8 cellular contexts compared by ENCODE assay signal in genomic region chr10:123583639-123584418, GRCh38.
A peak's percentile ranks its signal among the peaks of the same experiment; 100 is the strongest.
DNase-seq lines count a peak whose midpoint lies in the region; ATAC-seq and TF ChIP-seq lines count a peak whose summit lies in the region.

No MANE protein-coding gene starts in this region.

- TF ChIP-seq POLR2A in heart left ventricle (IDR thresholded peaks at IDR 0.05), result no peak

- peak overlapping the region in 1 of 12 donors; percentile 61 for H3K27ac ChIP-seq in heart left ventricle

- no peaks in the 10 kb centered on the region for H3K9me3 Mint-ChIP-seq in natural killer cell
- no peaks in the 10 kb centered on the region for H3K9me3 Mint-ChIP-seq in natural killer cell treated with Interleukin-12 subunit alpha and Interleukin-12 subunit beta and Interleukin-15 and Interleukin-18, amount 100 ng/mL, for 72 hours
- H3K9me3 Mint-ChIP-seq in activated naive CD8-positive, alpha-beta T cell treated with anti-CD3 and anti-CD28 coated beads, Interleukin-2, amount 10 ng/mL, durations not matched to agents 7 days and 5 days, result no peaks in the 10 kb centered on the region

- H3K27ac Mint-ChIP-seq in natural killer cell, result no peak overlapping the region
- H3K27ac Mint-ChIP-seq in natural killer cell treated with Interleukin-12 subunit alpha and Interleukin-12 subunit beta and Interleukin-15 and Interleukin-18, amount 100 ng/mL, for 72 hours, result no peak overlapping the region
- no peak overlapping the region for H3K27ac Mint-ChIP-seq in activated naive CD8-positive, alpha-beta T cell treated with anti-CD3 and anti-CD28 coated beads, Interleukin-2, amount 10 ng/mL, durations not matched to agents 7 days and 5 days

- H3K4me1 ChIP-seq in heart left ventricle, result peaks cover 0 to 11% (median 0%) of the 10 kb centered on the region in 12 donors

- H3K4me3 ChIP-seq in heart left ventricle, result no peak overlapping the region

- H3K36me3 ChIP-seq in heart left ventricle, result no peaks in the 10 kb centered on the region

- no peak for DNase-seq in natural killer cell
- no peak for DNase-seq in natural killer cell treated with Interleukin-12 subunit alpha and Interleukin-12 subunit beta and Interleukin-15 and Interleukin-18, amount 100 ng/mL, for 72 hours (ENCODE audit: low spot score)
- peak; percentile 27 for DNase-seq in NCI-H2029 treated with DMSO at 0.1 percent for 48 hours (lab: John Stamatoyannopoulos, UW)
- peak; percentile 45 for DNase-seq in activated naive CD8-positive, alpha-beta T cell treated with anti-CD3 and anti-CD28 coated beads, Interleukin-2, amount 10 ng/mL, durations not matched to agents 7 days and 5 days
- DNase-seq in heart left ventricle, result peak; percentile 63 to 81 (median 76)
- peak; percentile 96 for DNase-seq in posterior vena cava (ENCODE audit: low spot score)
- DNase-seq in activated gamma-delta T cell (lab: John Stamatoyannopoulos, UW), result no peak

- H3K27me3 Mint-ChIP-seq in natural killer cell (ENCODE audit: low read depth in 2 of 2), result peaks cover 25 to 53% of the 10 kb centered on the region in 2 donors
- peaks cover 31 to 41% of the 10 kb centered on the region in 2 donors for H3K27me3 Mint-ChIP-seq in natural killer cell treated with Interleukin-12 subunit alpha and Interleukin-12 subunit beta and Interleukin-15 and Interleukin-18, amount 100 ng/mL, for 72 hours
- peaks cover 30% of the 10 kb centered on the region for H3K27me3 Mint-ChIP-seq in activated naive CD8-positive, alpha-beta T cell treated with anti-CD3 and anti-CD28 coated beads, Interleukin-2, amount 10 ng/mL, durations not matched to agents 7 days and 5 days

- POLR2A ChIA-PET in activated naive CD8-positive, alpha-beta T cell treated with anti-CD3 and anti-CD28 coated beads, Interleukin-2, amount 10 ng/mL, durations not matched to agents 7 days and 5 days (lab: Charles Lee), result no interaction called here

- no peaks in the 10 kb centered on the region for H3K9me3 ChIP-seq in heart left ventricle

- TF ChIP-seq CTCF in natural killer cell (IDR thresholded peaks at IDR 0.05) (peak; percentile 49), heart left ventricle (IDR thresholded peaks at IDR 0.05) (peak; percentile 56 to 85 (median 70))

- no peak overlapping the region for H3K4me3 Mint-ChIP-seq in natural killer cell
- no peak overlapping the region for H3K4me3 Mint-ChIP-seq in natural killer cell treated with Interleukin-12 subunit alpha and Interleukin-12 subunit beta and Interleukin-15 and Interleukin-18, amount 100 ng/mL, for 72 hours
- H3K4me3 Mint-ChIP-seq in activated naive CD8-positive, alpha-beta T cell treated with anti-CD3 and anti-CD28 coated beads, Interleukin-2, amount 10 ng/mL, durations not matched to agents 7 days and 5 days, result no peak overlapping the region

- H3K4me1 Mint-ChIP-seq in natural killer cell, result no peaks in the 10 kb centered on the region
- H3K4me1 Mint-ChIP-seq in natural killer cell treated with Interleukin-12 subunit alpha and Interleukin-12 subunit beta and Interleukin-15 and Interleukin-18, amount 100 ng/mL, for 72 hours (ENCODE audit: low read depth in 2 of 2), result no peaks in the 10 kb centered on the region
- H3K4me1 Mint-ChIP-seq in activated naive CD8-positive, alpha-beta T cell treated with anti-CD3 and anti-CD28 coated beads, Interleukin-2, amount 10 ng/mL, durations not matched to agents 7 days and 5 days, result no peaks in the 10 kb centered on the region

- no peak for ATAC-seq in natural killer cell
- ATAC-seq in natural killer cell treated with Interleukin-12 subunit alpha and Interleukin-12 subunit beta and Interleukin-15 and Interleukin-18, amount 100 ng/mL, for 72 hours, result no peak
- no peak for ATAC-seq in activated naive CD8-positive, alpha-beta T cell treated with anti-CD3 and anti-CD28 coated beads, Interleukin-2, amount 10 ng/mL, durations not matched to agents 7 days and 5 days (ENCODE audit: low read depth)
- ATAC-seq in heart left ventricle, result peak; percentile 59 to 91 (median 78)
- no peak for ATAC-seq in GM19395 (IDR thresholded peaks at IDR 0.05; ENCODE audit: unreplicated experiment)

- peaks cover 0 to 63% (median 22%) of the 10 kb centered on the region in 9 donors for H3K27me3 ChIP-seq in heart left ventricle

- intact Hi-C loops in natural killer cell (cut with micrococcal nuclease) (no loop called here), heart left ventricle (cut with DNase I) (loop anchor here in 8 of 10 donors (1.0 to 10.0 kb wide), 6 partner anchors 383 to 811 kb away; no protein-coding TSS in a partner anchor), posterior vena cava (cut with DNase I) (loop anchor here in 1 of 2 donors (10.0 kb wide), 1 partner anchor 801 kb away; no protein-coding TSS in a partner anchor)

- WGBS in heart left ventricle, 4 donors, result 3 to 15% (median 13%) methylated on average over 18 to 24 of the region's 24 CpGs

- H3K36me3 Mint-ChIP-seq in natural killer cell, result no peaks in the 10 kb centered on the region
- H3K36me3 Mint-ChIP-seq in natural killer cell treated with Interleukin-12 subunit alpha and Interleukin-12 subunit beta and Interleukin-15 and Interleukin-18, amount 100 ng/mL, for 72 hours, result no peaks in the 10 kb centered on the region
- no peaks in the 10 kb centered on the region for H3K36me3 Mint-ChIP-seq in activated naive CD8-positive, alpha-beta T cell treated with anti-CD3 and anti-CD28 coated beads, Interleukin-2, amount 10 ng/mL, durations not matched to agents 7 days and 5 days

Comparison
In these comparisons a context has a peak if more than half of its experiments do, and no peak if none do; other contexts are left out.
1. ATAC-seq: peak in heart left ventricle (4 of 4); none in natural killer cell (0 of 3), natural killer cell treated with Interleukin-12 subunit alpha and Interleukin-12 subunit beta and Interleukin-15 and Interleukin-18, amount 100 ng/mL, for 72 hours (0 of 2), activated naive CD8-positive, alpha-beta T cell treated with anti-CD3 and anti-CD28 coated beads, Interleukin-2, amount 10 ng/mL, durations not matched to agents 7 days and 5 days (single experiment) and GM19395 (single experiment).
2. DNase-seq: peak in NCI-H2029 treated with DMSO at 0.1 percent for 48 hours (single experiment), activated naive CD8-positive, alpha-beta T cell treated with anti-CD3 and anti-CD28 coated beads, Interleukin-2, amount 10 ng/mL, durations not matched to agents 7 days and 5 days (single experiment), heart left ventricle (5 of 5) and posterior vena cava (single experiment); none in natural killer cell (single experiment), natural killer cell treated with Interleukin-12 subunit alpha and Interleukin-12 subunit beta and Interleukin-15 and Interleukin-18, amount 100 ng/mL, for 72 hours (single experiment) and activated gamma-delta T cell (single experiment).